In genomic region chr7:22110227-22110839, GRCh38 we compare ENCODE assay signal across 8 cellular contexts.
DNase-seq lines count a peak whose midpoint lies in the region; ATAC-seq and TF ChIP-seq lines count a peak whose summit lies in the region.

No MANE protein-coding gene starts in this region.

- H3K9me3 Mint-ChIP-seq in activated T-cell treated with anti-CD3 and anti-CD28 coated beads, Interleukin-2, amount 50 U/mL, for 72 hours: no peaks in the 10 kb centered on the region
- H3K9me3 Mint-ChIP-seq in neural crest cell: no peaks in the 10 kb centered on the region

- in situ Hi-C loops in Caki2 (cut with HindIII; ENCODE audit: low pct_unique_long_range_greater_than_20kb, low sequenced_read_pairs): no loop called here

- no peak overlapping the region for H3K4me3 ChIP-seq in fibroblast of mammary gland (ENCODE audit: control insufficient read depth, low read depth, low read length)

- no peak overlapping the region for H3K4me3 Mint-ChIP-seq in activated T-cell treated with anti-CD3 and anti-CD28 coated beads, Interleukin-2, amount 50 U/mL, for 72 hours
- no peak overlapping the region for H3K4me3 Mint-ChIP-seq in neural crest cell

- no peak overlapping the region for H3K27ac Mint-ChIP-seq in activated T-cell treated with anti-CD3 and anti-CD28 coated beads, Interleukin-2, amount 50 U/mL, for 72 hours
- no peak overlapping the region for H3K27ac Mint-ChIP-seq in neural crest cell (ENCODE audit: unreplicated experiment)

- no peaks in the 10 kb centered on the region for H3K36me3 Mint-ChIP-seq in activated T-cell treated with anti-CD3 and anti-CD28 coated beads, Interleukin-2, amount 50 U/mL, for 72 hours (ENCODE audit: insufficient read depth in 2 of 2)
- H3K36me3 Mint-ChIP-seq in neural crest cell (ENCODE audit: low read depth): no peaks in the 10 kb centered on the region

- ATAC-seq in GM21515 (IDR thresholded peaks at IDR 0.05; ENCODE audit: unreplicated experiment): peak; percentile 67
- peak; percentile 72 to 77 for ATAC-seq in activated T-cell treated with anti-CD3 and anti-CD28 coated beads, Interleukin-2, amount 50 U/mL, for 72 hours (replicated peaks in 1 of 2)

- peaks cover 6% of the 10 kb centered on the region for H3K4me1 Mint-ChIP-seq in activated T-cell treated with anti-CD3 and anti-CD28 coated beads, Interleukin-2, amount 50 U/mL, for 72 hours (ENCODE audit: low read depth)
- H3K4me1 Mint-ChIP-seq in neural crest cell: peaks cover 35% of the 10 kb centered on the region

- DNase-seq in Caki2 (ENCODE audit: low read depth) (peak; percentile 74), RKO (ENCODE audit: low spot score) (peak; percentile 86), fibroblast of mammary gland (ENCODE audit: low read depth) (peak; percentile 83), neural crest cell (ENCODE audit: low read depth, low spot score) (peak; percentile 70), superior temporal gyrus (ENCODE audit: extremely low spot score) (peak; percentile 99)
- DNase-seq in activated T-cell treated with anti-CD3 and anti-CD28 coated beads, Interleukin-2, amount 50 U/mL, for 72 hours: peak; percentile 56 to 67

- peak; percentile 73 for TF ChIP-seq CTCF in LNCAP (IDR thresholded peaks at IDR 0.05)
- peak; percentile 89 for TF ChIP-seq CTCF in fibroblast of mammary gland (conservative IDR thresholded peaks at IDR 0.05; ENCODE audit: control insufficient read depth, insufficient read depth, low read depth, low read length)
- TF ChIP-seq CTCF in neural crest cell (conservative IDR thresholded peaks at IDR 0.05): peak; percentile 94

- peaks cover 7% of the 10 kb centered on the region for H3K27me3 Mint-ChIP-seq in activated T-cell treated with anti-CD3 and anti-CD28 coated beads, Interleukin-2, amount 50 U/mL, for 72 hours (ENCODE audit: low read depth)
- no peaks in the 10 kb centered on the region for H3K27me3 Mint-ChIP-seq in neural crest cell (ENCODE audit: low read depth)
